Comparison of ENCODE assay signal across 27 cellular contexts in genomic region chr18:35481960-35482366, GRCh38. TPM values are rescaled to one million over a fixed set of nuclear protein-coding genes. Genes with fewer than 3 reads are reported as not detected.
A peak's percentile ranks its signal among the peaks of the same experiment; 100 is the strongest.
DNase-seq lines count a peak whose midpoint lies in the region; ATAC-seq, FAIRE-seq and TF ChIP-seq lines count a peak whose summit lies in the region.
"Had no signal": no experiment of that assay in that cellular context is flagged by ENCODE, and none has a peak within 500 bp of the region (broad histone marks: within the 10 kb centered on the region; RNA-seq: fewer than 3 reads in every experiment).

No MANE protein-coding gene starts in this region.

- H3K4me3 ChIP-seq in astrocyte (ENCODE audit: insufficient read depth, low read depth, low read length): no peak overlapping the region
- H3K4me3 ChIP-seq in hepatocyte: no peak overlapping the region
- H3K4me3 ChIP-seq: MG63, vagina had no signal

- intact Hi-C loops in Calu3 (cut with micrococcal nuclease; ENCODE audit: unreplicated experiment): loop anchor here (5.0 kb wide), 1 partner anchor 100 kb away; the partner anchor contains the start of gene GALNT1

- H3K4me3 Mint-ChIP-seq in Calu3 (ENCODE audit: low read depth, unreplicated experiment): peak overlapping the region; percentile 6
- no peak overlapping the region for H3K4me3 Mint-ChIP-seq in astrocyte (ENCODE audit: unreplicated experiment)
- H3K4me3 Mint-ChIP-seq in nephron: no peak overlapping the region
- H3K4me3 Mint-ChIP-seq in activated T-cell treated with anti-CD3 and anti-CD28 coated beads, Interleukin-2, amount 50 U/mL, for 4 hours: no peak overlapping the region
- no peak overlapping the region for H3K4me3 Mint-ChIP-seq in T-cell
- H3K4me3 Mint-ChIP-seq: activated naive CD4-positive, alpha-beta T cell treated with anti-CD3 and anti-CD28 coated beads, Interleukin-2, amount 50 U/mL, for 24 hours; CD14-positive monocyte; IgD-negative memory B cell; stimulated activated memory B cell treated with anti-CD40 and anti-IgM and Interleukin-4, amounts not matched to agents 10 μg/mL and 1 μg/mL and 100 μg/mL, for 72 hours had no signal

- 50% methylated on average over 5 of the region's 5 CpGs for WGBS in hepatocyte (ENCODE audit: low lambda C conversion rate, missing lambda C conversion rate)

- H3K27me3 Mint-ChIP-seq in Calu3 (ENCODE audit: unreplicated experiment) (no peaks in the 10 kb centered on the region), astrocyte (ENCODE audit: low read depth, unreplicated experiment) (no peaks in the 10 kb centered on the region), nephron (ENCODE audit: low read depth) (no peaks in the 10 kb centered on the region), T-cell (no peaks in the 10 kb centered on the region)
- no peaks in the 10 kb centered on the region for H3K27me3 Mint-ChIP-seq in activated T-cell treated with anti-CD3 and anti-CD28 coated beads, Interleukin-2, amount 50 U/mL, for 4 hours (ENCODE audit: low read depth)
- H3K27me3 Mint-ChIP-seq: activated naive CD4-positive, alpha-beta T cell treated with anti-CD3 and anti-CD28 coated beads, Interleukin-2, amount 50 U/mL, for 24 hours; IgD-negative memory B cell; stimulated activated memory B cell treated with anti-CD40 and anti-IgM and Interleukin-4, amounts not matched to agents 10 μg/mL and 1 μg/mL and 100 μg/mL, for 72 hours had no signal

- H3K4me1 Mint-ChIP-seq in Calu3 (ENCODE audit: low read depth, unreplicated experiment): peaks cover 60% of the 10 kb centered on the region
- peaks cover 13% of the 10 kb centered on the region for H3K4me1 Mint-ChIP-seq in astrocyte (ENCODE audit: low read depth, unreplicated experiment)
- no peaks in the 10 kb centered on the region for H3K4me1 Mint-ChIP-seq in nephron
- H3K4me1 Mint-ChIP-seq in activated T-cell treated with anti-CD3 and anti-CD28 coated beads, Interleukin-2, amount 50 U/mL, for 4 hours (ENCODE audit: low read depth): peaks cover 32% of the 10 kb centered on the region
- peaks cover 17 to 30% (median 24%) of the 10 kb centered on the region in 3 donors for H3K4me1 Mint-ChIP-seq in T-cell

- CTCF ChIA-PET in Calu3 (lab: Charles Lee): interaction anchor here (0.8 to 2.0 kb wide), 2 partner anchors 9 to 26 kb away, joined by 4 to 5 read pairs; no protein-coding TSS in a partner anchor
- CTCF ChIA-PET in T-cell (lab: Charles Lee): no interaction called here

- peak; percentile 17 for DNase-seq in Calu3
- peak; percentile 34 for DNase-seq in astrocyte (ENCODE audit: low read depth)
- DNase-seq in hepatocyte (ENCODE audit: low spot score): peak; percentile 44
- DNase-seq in activated T-cell treated with anti-CD3 and anti-CD28 coated beads, Interleukin-2, amount 50 U/mL, for 4 hours: no peak
- no peak for DNase-seq in NCI-H1092 (lab: John Stamatoyannopoulos, UW)
- DNase-seq in T-cell: no peak
- DNase-seq: activated CD8-positive, alpha-beta memory T cell treated with anti-CD3 and anti-CD28 coated beads for 24 hours; activated T-cell treated with anti-CD3 and anti-CD28 coated beads, Interleukin-2, amount 50 U/mL, for 48 hours; aorta; cerebellar nuclear complex; effector CD8-positive, alpha-beta T cell; MG63; NCI-H1436 treated with DMSO at 0.1 percent for 48 hours; NCI-H524; posterior cingulate gyrus; stimulated activated CD4-positive, alpha-beta T cell treated with anti-CD3 and anti-CD28 coated beads, Interleukin-1b, Interleukin-23, amount 100 ng/mL, for 48 hours; T-helper 9 cell had no signal

- no peak overlapping the region for H2AFZ ChIP-seq in astrocyte (ENCODE audit: low read depth, low read length)
- H2AFZ ChIP-seq in hepatocyte: no peak overlapping the region

- H3K9me3 ChIP-seq in astrocyte (ENCODE audit: insufficient read depth, low read depth, low read length) (no peaks in the 10 kb centered on the region), hepatocyte (ENCODE audit: low read depth) (no peaks in the 10 kb centered on the region)
- H3K9me3 ChIP-seq: MG63, vagina had no signal

- no peaks in the 10 kb centered on the region for H3K36me3 ChIP-seq in astrocyte (ENCODE audit: insufficient read depth, low read length)
- H3K36me3 ChIP-seq in hepatocyte (replicated peaks; ENCODE audit: insufficient read depth, low read depth): no peaks in the 10 kb centered on the region
- H3K36me3 ChIP-seq: MG63, vagina had no signal

- H3K79me2 ChIP-seq in astrocyte (ENCODE audit: insufficient read depth, low read length) (peaks cover 52% of the 10 kb centered on the region), hepatocyte (peaks cover 50% of the 10 kb centered on the region)

- H3K9ac ChIP-seq in astrocyte (ENCODE audit: low read length): no peak overlapping the region

- TF ChIP-seq CTCF in Calu3 (IDR thresholded peaks at IDR 0.05; ENCODE audit: unreplicated experiment): no peak
- TF ChIP-seq CTCF in astrocyte (IDR thresholded peaks at IDR 0.05; ENCODE audit: insufficient read depth, low read depth, low read length): no peak
- TF ChIP-seq CTCF in hepatocyte (IDR thresholded peaks at IDR 0.05; ENCODE audit: poor library complexity): no peak
- TF ChIP-seq CTCF in nephron (IDR thresholded peaks at IDR 0.05; ENCODE audit: unreplicated experiment in 3 of 3): no peak

- H3K9me3 Mint-ChIP-seq in Calu3 (ENCODE audit: low read depth, unreplicated experiment) (no peaks in the 10 kb centered on the region), astrocyte (ENCODE audit: unreplicated experiment) (no peaks in the 10 kb centered on the region), nephron (no peaks in the 10 kb centered on the region), T-cell (no peaks in the 10 kb centered on the region)
- no peaks in the 10 kb centered on the region for H3K9me3 Mint-ChIP-seq in activated T-cell treated with anti-CD3 and anti-CD28 coated beads, Interleukin-2, amount 50 U/mL, for 4 hours
- H3K9me3 Mint-ChIP-seq: activated naive CD4-positive, alpha-beta T cell treated with anti-CD3 and anti-CD28 coated beads, Interleukin-2, amount 50 U/mL, for 24 hours; IgD-negative memory B cell; stimulated activated memory B cell treated with anti-CD40 and anti-IgM and Interleukin-4, amounts not matched to agents 10 μg/mL and 1 μg/mL and 100 μg/mL, for 72 hours had no signal

- H3K27ac ChIP-seq in astrocyte (ENCODE audit: low read depth, low read length) (no peak overlapping the region), hepatocyte (peak overlapping the region; percentile 88)
- H3K27ac ChIP-seq: HL-60, RWPE1, vagina had no signal

- no peak overlapping the region for H3K4me2 ChIP-seq in astrocyte (ENCODE audit: low read length)
- peak overlapping the region; percentile 54 for H3K4me2 ChIP-seq in hepatocyte

- H3K4me1 ChIP-seq in astrocyte (ENCODE audit: insufficient read depth, low read length): peaks cover 30% of the 10 kb centered on the region
- peaks cover 22% of the 10 kb centered on the region for H3K4me1 ChIP-seq in hepatocyte (ENCODE audit: insufficient read depth)
- H3K4me1 ChIP-seq: vagina had no signal

- FAIRE-seq in astrocyte (lab: Jason Lieb, UNC): no peak
- FAIRE-seq: H1 had no signal

- ATAC-seq in activated T-cell treated with anti-CD3 and anti-CD28 coated beads, Interleukin-2, amount 50 U/mL, for 4 hours: no peak
- no peak for ATAC-seq in T-cell (replicated peaks in 1 of 4)
- no peak for ATAC-seq in HG03571 (IDR thresholded peaks at IDR 0.05; ENCODE audit: unreplicated experiment)
- ATAC-seq: stimulated activated memory B cell treated with anti-CD40 and anti-IgM and Interleukin-4, amounts not matched to agents 10 μg/mL and 1 μg/mL and 100 μg/mL, for 72 hours had no signal

- POLR2A ChIA-PET in T-cell (lab: Charles Lee): interaction anchor here in 1 of 2 donors (0.6 kb wide), 1 partner anchor 15 kb away, joined by 3 read pairs; no protein-coding TSS in a partner anchor

- H3K9me2 ChIP-seq in hepatocyte (replicated peaks; ENCODE audit: insufficient read depth): no peaks in the 10 kb centered on the region

- no peaks in the 10 kb centered on the region for H4K20me1 ChIP-seq in astrocyte (ENCODE audit: insufficient read depth, low read length)
- H4K20me1 ChIP-seq in hepatocyte (ENCODE audit: insufficient read depth, poor library complexity, severe bottlenecking): no peaks in the 10 kb centered on the region

- BruUV-seq in Calu3 (replicated peaks; lab: Mats Ljungman, UMichigan): no TSS peak

- H3K36me3 Mint-ChIP-seq in Calu3 (ENCODE audit: insufficient read depth, unreplicated experiment) (peaks cover 39% of the 10 kb centered on the region), astrocyte (ENCODE audit: low read depth, unreplicated experiment) (peaks cover 2% of the 10 kb centered on the region), nephron (ENCODE audit: low read depth) (no peaks in the 10 kb centered on the region), T-cell (peaks cover 37% of the 10 kb centered on the region)
- H3K36me3 Mint-ChIP-seq in activated T-cell treated with anti-CD3 and anti-CD28 coated beads, Interleukin-2, amount 50 U/mL, for 4 hours (ENCODE audit: insufficient read depth): peaks cover 11% of the 10 kb centered on the region

- H3K27ac Mint-ChIP-seq in Calu3 (ENCODE audit: unreplicated experiment) (peak overlapping the region; percentile 100), astrocyte (ENCODE audit: unreplicated experiment) (no peak overlapping the region), nephron (peak overlapping the region in 2 of 3 experiments; percentile 20 to 25), T-cell (no peak overlapping the region)
- H3K27ac Mint-ChIP-seq: activated naive CD4-positive, alpha-beta T cell treated with anti-CD3 and anti-CD28 coated beads, Interleukin-2, amount 50 U/mL, for 24 hours; CD14-positive monocyte had no signal

- H3K27me3 ChIP-seq in astrocyte (ENCODE audit: insufficient read depth, low read length) (no peaks in the 10 kb centered on the region), hepatocyte (no peaks in the 10 kb centered on the region)
- H3K27me3 ChIP-seq: MG63, vagina had no signal

RNA-seq across cellular contexts. Expression of gene INO80C, which starts 15.8 kb away (rescaled TPM):
- total RNA-seq in Calu3 (2022) (27.0 and 41.9 TPM in 2 replicates), astrocyte (21.1 and 24.6 TPM in 2 replicates), hepatocyte (16.5 and 16.6 TPM in 2 replicates), T-cell (10 to 100 TPM; 19.3 to 29.5 (median 23.1) TPM)
- 25.1 and 42.2 TPM in 2 replicates for polyA plus RNA-seq in hepatocyte
- 10 to 100 TPM; 39.0 to 51.7 (median 41.8) TPM for total RNA-seq in activated T-cell treated with anti-CD3 and anti-CD28 coated beads, Interleukin-2, amount 50 U/mL, for 4 hours

Comparison
In these comparisons a context has a peak if more than half of its experiments do, and no peak if none do; other contexts are left out.
1. DNase-seq: peak in Calu3 (single experiment), astrocyte (single experiment) and hepatocyte (single experiment); none in activated T-cell treated with anti-CD3 and anti-CD28 coated beads, Interleukin-2, amount 50 U/mL, for 4 hours (single experiment), NCI-H1092 (single experiment) and T-cell (0 of 34).
2. H3K27ac Mint-ChIP-seq: peak in Calu3 (single experiment) and nephron (2 of 3); none in astrocyte (single experiment) and T-cell (0 of 2).